In the genomic region with DNA sequence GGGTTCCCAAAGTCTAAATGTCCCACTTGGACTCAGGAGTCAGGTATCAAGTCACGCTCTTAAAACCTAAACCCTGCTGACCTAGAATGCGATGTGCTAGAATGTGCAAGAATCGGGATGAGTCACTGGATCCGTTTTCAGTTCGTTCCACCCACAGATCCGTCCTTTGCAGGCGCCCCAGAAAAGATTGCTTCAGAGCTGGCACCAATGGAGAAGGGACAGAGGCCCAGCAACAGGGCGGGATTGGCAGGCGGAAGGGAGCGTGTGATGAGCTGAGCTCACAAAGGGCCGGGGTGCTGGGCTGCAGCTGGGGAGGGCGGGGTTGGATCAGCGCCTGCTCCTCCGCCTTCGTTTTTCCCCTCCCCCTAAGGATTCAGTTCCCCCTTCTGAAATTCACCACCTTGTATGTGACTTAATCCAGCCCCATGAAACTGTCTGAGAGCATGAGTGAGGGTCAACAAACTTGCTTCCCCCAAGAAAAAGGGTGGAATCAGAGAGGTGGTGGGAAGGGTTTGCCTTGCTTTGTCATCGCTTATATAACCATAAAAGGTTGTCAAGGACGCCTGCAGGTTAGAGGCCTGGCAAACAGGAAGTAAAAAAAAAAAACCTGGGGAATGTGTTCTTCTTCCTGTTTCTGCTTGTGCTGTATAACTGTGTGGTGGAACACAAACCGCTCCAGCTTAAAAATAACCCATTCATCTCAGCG, we compare ENCODE assay signal across 8 cellular contexts. TPM values are rescaled to one million over a fixed set of nuclear protein-coding genes. Genes with fewer than 3 reads are reported as not detected.
A peak's percentile ranks its signal among the peaks of the same experiment; 100 is the strongest.
DNase-seq lines count a peak whose midpoint lies in the region; ATAC-seq and TF ChIP-seq lines count a peak whose summit lies in the region.

No MANE protein-coding gene starts in this region.

- DNase-seq in EH (ENCODE audit: low read depth) (peak; percentile 100), H4 (ENCODE audit: low spot score) (peak; percentile 99), NAMALWA (ENCODE audit: low spot score) (peak; percentile 98), glomerular visceral epithelial cell (ENCODE audit: extremely low spot score) (peak; percentile 98), trophoblast cell (peak; percentile 98 to 99), upper lobe of right lung (peak; percentile 98), NCI-H1694 (lab: John Stamatoyannopoulos, UW) (no peak)
- DNase-seq in activated effector memory CD4-positive, alpha-beta T cell treated with Interleukin-2 at 50 U/mL for 16 hours, result peak; percentile 90

- no peaks in the 10 kb centered on the region for H3K27me3 ChIP-seq in trophoblast cell (ENCODE audit: insufficient read depth, low read length)
- no peaks in the 10 kb centered on the region for H3K27me3 ChIP-seq in upper lobe of right lung

- H3K9ac ChIP-seq in trophoblast cell (ENCODE audit: low read length), result peak overlapping the region; percentile 20

- H3K14ac ChIP-seq in trophoblast cell (ENCODE audit: low read length), result peak overlapping the region; percentile 84

- ATAC-seq in upper lobe of right lung, result peak; percentile 87

- peak overlapping the region; percentile 62 for H3K4me2 ChIP-seq in trophoblast cell (ENCODE audit: low read length)

- H3K79me1 ChIP-seq in trophoblast cell (ENCODE audit: low read length), result peaks cover 36% of the 10 kb centered on the region

- H4K12ac ChIP-seq in trophoblast cell (ENCODE audit: low read depth, low read length), result no peak overlapping the region

- no peak for TF ChIP-seq CTCF in upper lobe of right lung (IDR thresholded peaks at IDR 0.05)

- H3K36me3 ChIP-seq in trophoblast cell (ENCODE audit: control insufficient read depth in 1 of 2, insufficient read depth in 2 of 2, low read length in 2 of 2) (peaks cover 11 to 12% of the 10 kb centered on the region in 2 experiments), upper lobe of right lung (peaks cover 15% of the 10 kb centered on the region)

- no peak overlapping the region for H3K23ac ChIP-seq in trophoblast cell (ENCODE audit: low read length)

- H3K4me1 ChIP-seq in trophoblast cell (ENCODE audit: control insufficient read depth in 1 of 2, insufficient read depth in 2 of 2, low read length in 2 of 2) (peaks cover 9 to 24% of the 10 kb centered on the region in 2 experiments), upper lobe of right lung (peaks cover 58% of the 10 kb centered on the region)

- H2BK12ac ChIP-seq in trophoblast cell (ENCODE audit: low read length), result peak overlapping the region; percentile 73

- H2BK5ac ChIP-seq in trophoblast cell (ENCODE audit: low read depth, low read length, poor library complexity), result peak overlapping the region; percentile 97

- no peak overlapping the region for H2AK5ac ChIP-seq in trophoblast cell (ENCODE audit: low read length)

- intact Hi-C loops in upper lobe of right lung (cut with DNase I), result no loop called here

- peak overlapping the region; percentile 93 for H2BK120ac ChIP-seq in trophoblast cell (ENCODE audit: insufficient read depth, low read length, poor library complexity)

- no CpG with 5 or more reads among the region's 19 CpGs for WGBS in trophoblast cell (ENCODE audit: extremely low coverage, insufficient coverage, insufficient read length)

- H4K91ac ChIP-seq in trophoblast cell (ENCODE audit: low read depth, low read length), result peak overlapping the region; percentile 93

- H3K9me3 ChIP-seq in trophoblast cell (ENCODE audit: insufficient read depth, low read depth, low read length) (no peaks in the 10 kb centered on the region), upper lobe of right lung (no peaks in the 10 kb centered on the region)

- H3K27ac ChIP-seq in trophoblast cell (ENCODE audit: low read depth, low read length) (peak overlapping the region; percentile 99), upper lobe of right lung (peak overlapping the region; percentile 100)

- H3K4me3 ChIP-seq in trophoblast cell (ENCODE audit: low read depth, low read length), result no peak overlapping the region
- H3K4me3 ChIP-seq in upper lobe of right lung, result peak overlapping the region; percentile 88

- H3K4ac ChIP-seq in trophoblast cell (ENCODE audit: low read depth, low read length), result no peak overlapping the region

- peak overlapping the region; percentile 44 for H4K8ac ChIP-seq in trophoblast cell (ENCODE audit: low read depth, low read length)

- peak overlapping the region; percentile 69 for H2AFZ ChIP-seq in trophoblast cell (ENCODE audit: insufficient read depth, low read length, poor library complexity)

- peaks cover 14% of the 10 kb centered on the region for H3K79me2 ChIP-seq in trophoblast cell (ENCODE audit: control insufficient read depth, insufficient read depth, low read length, poor library complexity)

- peak overlapping the region; percentile 81 for H3K18ac ChIP-seq in trophoblast cell (ENCODE audit: low read length)

RNA-seq across cellular contexts. Expression of a gene that starts 2.8 kb away (rescaled TPM):
- 1,269 and 1,552 TPM in 2 replicates for total RNA-seq in H4 (2014; rRNA removed; shearing (Covaris generic))
- 1,300 and 1,363 TPM in 2 replicates for polyA plus RNA-seq in trophoblast cell (2013)
- total RNA-seq in upper lobe of right lung, result 1,107 TPM

RNA-seq across cellular contexts. Expression of a gene that starts 53.6 kb away (rescaled TPM):
- 19.5 and 26.8 TPM in 2 replicates for total RNA-seq in H4 (2014; rRNA removed; shearing (Covaris generic))
- polyA plus RNA-seq in trophoblast cell (2013), result 102 and 105 TPM in 2 replicates
- total RNA-seq in upper lobe of right lung, result 35.3 TPM
